In the genomic region with DNA sequence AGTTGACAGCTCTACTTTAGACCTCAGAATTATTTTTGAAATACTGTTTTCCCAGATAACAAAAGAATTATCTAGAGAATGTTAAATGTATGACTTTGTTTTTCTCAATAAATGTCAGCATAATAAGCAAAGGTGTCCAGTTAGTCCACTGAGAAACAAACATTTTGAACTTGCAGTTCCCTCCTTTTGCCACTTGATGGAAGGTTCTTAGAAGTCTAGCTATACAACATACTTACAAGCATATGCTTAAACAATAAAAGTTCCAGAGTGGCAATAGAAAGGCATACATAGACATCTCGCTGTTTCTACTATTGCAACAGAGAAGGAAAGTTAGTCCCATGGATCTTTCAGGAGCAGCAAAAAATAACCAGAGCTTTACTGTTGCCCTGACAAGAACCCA, we compare ENCODE assay signal across 15 cellular contexts. TPM values are rescaled to one million over a fixed set of nuclear protein-coding genes. Genes with fewer than 3 reads are reported as not detected.
DNase-seq lines count a peak whose midpoint lies in the region; ATAC-seq, FAIRE-seq and TF ChIP-seq lines count a peak whose summit lies in the region.
"Had no signal": no experiment of that assay in that cellular context is flagged by ENCODE, and none has a peak within 500 bp of the region (broad histone marks: within the 10 kb centered on the region; RNA-seq: fewer than 3 reads in every experiment).

No MANE protein-coding gene starts in this region.

- H3K9ac ChIP-seq in KMS-11 (no peak overlapping the region), HepG2 (ENCODE audit: insufficient read depth, low read depth, low read length) (no peak overlapping the region)

- BruUV-seq in HepG2 (replicated peaks; lab: Mats Ljungman, UMichigan) = no TSS peak

- peak; percentile 86 for FAIRE-seq in HepG2 (lab: Jason Lieb, UNC)

- no peaks in the 10 kb centered on the region for H3K79me2 ChIP-seq in KMS-11 (ENCODE audit: insufficient read depth, low read depth)
- no peaks in the 10 kb centered on the region for H3K79me2 ChIP-seq in HepG2 (ENCODE audit: insufficient read depth, low read length)

- no peak overlapping the region for H3K4me3 Mint-ChIP-seq in CD14-positive monocyte

- intact Hi-C loops in CD14-positive monocyte (cut with micrococcal nuclease) (no loop called here), HepG2 (cut with micrococcal nuclease; ENCODE audit: unreplicated experiment) (no loop called here)

- no peak overlapping the region for H3K27ac ChIP-seq in KMS-11
- no peak overlapping the region for H3K27ac ChIP-seq in HepG2 (ENCODE audit: extremely low read length, insufficient read depth, low read length)
- no peak overlapping the region for H3K27ac ChIP-seq in effector memory CD4-positive, alpha-beta T cell (ENCODE audit: insufficient read depth, low read length, poor library complexity, severe bottlenecking)
- H3K27ac ChIP-seq: esophagus squamous epithelium, vagina, WERI-Rb-1 had no signal

- ATAC-seq in HepG2 (peak; percentile 33; the same call in 2 of the 3 replicates), GM21381 (IDR thresholded peaks at IDR 0.05; ENCODE audit: unreplicated experiment) (no peak)

- H4K20me1 ChIP-seq in KMS-11 (ENCODE audit: insufficient read depth) (no peaks in the 10 kb centered on the region), HepG2 (ENCODE audit: insufficient read depth, low read length) (0 out of 2 replicates have a peak, but pooled peaks cover under 1% of the 10 kb centered on the region)

- H3K4me2 ChIP-seq in KMS-11 (no peak overlapping the region), HepG2 (ENCODE audit: low read depth, low read length) (no peak overlapping the region)

- no peaks in the 10 kb centered on the region for H3K4me1 Mint-ChIP-seq in CD14-positive monocyte

- DNase-seq in CD14-positive monocyte (ENCODE audit: low spot score) = no peak
- peak; percentile 24 for DNase-seq in astrocyte of the spinal cord (ENCODE audit: low read depth, low spot score)
- DNase-seq in HepG2 (ENCODE audit: low spot score) = no peak
- DNase-seq in effector memory CD4-positive, alpha-beta T cell = no peak
- no peak for DNase-seq in NOMO-1 treated with DMSO at 0.1 percent for 48 hours (lab: John Stamatoyannopoulos, UW; ENCODE audit: unreplicated experiment)
- DNase-seq in NCI-H187 (lab: John Stamatoyannopoulos, UW) = no peak
- DNase-seq: activated naive CD4-positive, alpha-beta T cell treated with anti-CD3 and anti-CD28 coated beads, Interleukin-2, amount 50 U/mL, for 16 hours; esophagus squamous epithelium; NCI-H446 treated with DMSO at 0.1 percent for 48 hours; WERI-Rb-1 had no signal

- peak; percentile 11 for TF ChIP-seq CTCF in CD14-positive monocyte (IDR thresholded peaks at IDR 0.05)
- TF ChIP-seq CTCF in KMS-11 (conservative IDR thresholded peaks at IDR 0.05; ENCODE audit: low read depth, low read length) = peak; percentile 33; the same call in 1 of the 2 replicates
- peak; percentile 44 for TF ChIP-seq CTCF in astrocyte of the spinal cord (IDR thresholded peaks at IDR 0.05; ENCODE audit: low read depth, low read length)
- no peak for TF ChIP-seq CTCF in HepG2 (CRISPR knock-in tag; IDR thresholded peaks at IDR 0.05)

- H3K27ac Mint-ChIP-seq in CD14-positive monocyte = peak overlapping the region in 1 of 7 donors; percentile 43

- POLR2A ChIA-PET in HepG2 (lab: Yijun Ruan, JAX) = no interaction called here

- H3K27me3 ChIP-seq in KMS-11 (ENCODE audit: insufficient read depth, low read depth) (no peaks in the 10 kb centered on the region), HepG2 (ENCODE audit: control insufficient read depth in 1 of 2, insufficient read depth in 2 of 2, low read length in 2 of 2) (no peaks in the 10 kb centered on the region)
- no peaks in the 10 kb centered on the region for H3K27me3 ChIP-seq in effector memory CD4-positive, alpha-beta T cell (replicated peaks; ENCODE audit: control insufficient read depth, insufficient read depth, low read length, poor library complexity, severe bottlenecking)
- H3K27me3 ChIP-seq: esophagus squamous epithelium, vagina had no signal

- H3K36me3 ChIP-seq in KMS-11 (ENCODE audit: insufficient read depth) (0 out of 2 replicates have a peak, but pooled peaks cover 8% of the 10 kb centered on the region), HepG2 (replicated peaks in 1 of 2; ENCODE audit: control insufficient read depth in 1 of 2, insufficient read depth in 2 of 2, low read length in 2 of 2) (peaks cover 41 to 93% of the 10 kb centered on the region in 2 experiments)
- peaks cover 61% of the 10 kb centered on the region for H3K36me3 ChIP-seq in effector memory CD4-positive, alpha-beta T cell (ENCODE audit: control insufficient read depth, insufficient read depth, low read length)

- no peaks in the 10 kb centered on the region for H3K9me3 ChIP-seq in HepG2 (ENCODE audit: low read length)
- no peaks in the 10 kb centered on the region for H3K9me3 ChIP-seq in effector memory CD4-positive, alpha-beta T cell (ENCODE audit: control insufficient read depth, low read length)
- H3K9me3 ChIP-seq: esophagus squamous epithelium, vagina had no signal

- TF ChIP-seq EP300 in HepG2 (IDR thresholded peaks at IDR 0.05; ENCODE audit: low read depth in 2 of 2, low read length in 2 of 2) (no peak), HepG2 (CRISPR knock-in tag; IDR thresholded peaks at IDR 0.05; ENCODE audit: borderline replicate concordance) (no peak)

- no peak for TF ChIP-seq POLR2A in HepG2 (IDR thresholded peaks at IDR 0.05; ENCODE audit: insufficient read depth in 1 of 2, low read depth in 2 of 2, low read length in 2 of 2)

- H3K36me3 Mint-ChIP-seq in CD14-positive monocyte = peaks cover 89 to 95% of the 10 kb centered on the region in 2 donors

- 100% methylated on average over 1 of the region's 1 CpG for WGBS in HepG2 (ENCODE audit: low lambda C conversion rate)

- H3K4me1 ChIP-seq in KMS-11 (ENCODE audit: low read depth, poor library complexity, severe bottlenecking) (no peaks in the 10 kb centered on the region), HepG2 (ENCODE audit: insufficient read depth, low read length) (no peaks in the 10 kb centered on the region)
- H3K4me1 ChIP-seq in effector memory CD4-positive, alpha-beta T cell (ENCODE audit: control insufficient read depth, insufficient read depth, low read length, poor library complexity, severe bottlenecking) = no peaks in the 10 kb centered on the region
- H3K4me1 ChIP-seq: esophagus squamous epithelium, vagina had no signal

- no peaks in the 10 kb centered on the region for H3K27me3 Mint-ChIP-seq in CD14-positive monocyte (ENCODE audit: low read depth in 3 of 3)

- H3K9me3 Mint-ChIP-seq in CD14-positive monocyte = no peaks in the 10 kb centered on the region

- no peak overlapping the region for H2AFZ ChIP-seq in KMS-11 (ENCODE audit: low read depth)
- H2AFZ ChIP-seq in HepG2 (ENCODE audit: low read length) = no peak overlapping the region

- no peak for TF ChIP-seq RAD21 in HepG2 (CRISPR knock-in tag; IDR thresholded peaks at IDR 0.05)

- in situ Hi-C loops in astrocyte of the spinal cord (cut with HindIII; ENCODE audit: low sequenced_read_pairs) (no loop called here), HepG2 (cut with HindIII; ENCODE audit: extremely low pct_ligation_motif_present, low pct_unique_long_range_greater_than_20kb) (no loop called here)

- CTCF ChIA-PET in HepG2 (lab: Yijun Ruan, JAX; ENCODE audit: low intra/inter-chr PET ratio, low total read pairs) = interaction anchor here (1.1 to 1.2 kb wide), 2 partner anchors 9 to 131 kb away, joined by 3 read pairs; no protein-coding TSS in a partner anchor

- H3K4me3 ChIP-seq in KMS-11 (IDR thresholded peaks at IDR 0.05; ENCODE audit: insufficient read depth, low read depth, low read length) (no peak overlapping the region), astrocyte of the spinal cord (ENCODE audit: low read depth, low read length) (no peak overlapping the region), HepG2 (replicated peaks in 1 of 3; ENCODE audit: insufficient read depth in 1 of 3, low read depth in 2 of 3, low read length in 3 of 3) (no peak overlapping the region)
- no peak overlapping the region for H3K4me3 ChIP-seq in effector memory CD4-positive, alpha-beta T cell (ENCODE audit: insufficient read depth, low read depth, low read length, poor library complexity, severe bottlenecking)
- H3K4me3 ChIP-seq: esophagus squamous epithelium, vagina had no signal

RNA-seq across cellular contexts. Expression of a gene that starts 11.8 kb away (rescaled TPM):
- 100 to 1,000 TPM; 111 to 118 TPM for polyA plus RNA-seq in CD14-positive monocyte
- 225 and 270 TPM in 2 replicates for total RNA-seq in HepG2 (2016; rRNA removed; fragmentation: Illumina TruSeq; extraction: Trizol)
- total RNA-seq in HepG2 (2016; cell fraction: cytosol; rRNA removed; fragmentation: Illumina TruSeq; extraction: Trizol; ENCODE audit: low read depth) = 68.9 and 69.8 TPM in 2 replicates
- 224 and 283 TPM in 2 replicates for total RNA-seq in HepG2 (2016; cell fraction: insoluble cytoplasmic fraction; rRNA removed; fragmentation: Illumina TruSeq; extraction: Trizol)
- total RNA-seq in HepG2 (2016; cell fraction: membrane; rRNA removed; fragmentation: Illumina TruSeq; extraction: Trizol) = 92.8 and 99.0 TPM in 2 replicates
- 97.3 and 118 TPM in 2 replicates for total RNA-seq in HepG2 (2016; cell fraction: nucleus; rRNA removed; fragmentation: Illumina TruSeq; extraction: Trizol)
- 152 and 157 TPM in 2 replicates for polyA plus RNA-seq in HepG2 (2011; rRNA removed)
- polyA plus RNA-seq in HepG2 (2011; cell fraction: cytosol; rRNA removed) = 172 and 195 TPM in 2 replicates
- polyA plus RNA-seq in HepG2 (2011; cell fraction: nucleus; rRNA removed) = 154 and 158 TPM in 2 replicates
- 141 and 153 TPM in 2 replicates for polyA plus RNA-seq in HepG2 (2012)
- 36.2 and 39.6 TPM in 2 replicates for polyA plus RNA-seq in HepG2 (2016; cell fraction: cytosol; fragmentation: Illumina TruSeq; extraction: Trizol; ENCODE audit: low read depth)
- 218 and 228 TPM in 2 replicates for polyA plus RNA-seq in HepG2 (2016; cell fraction: insoluble cytoplasmic fraction; fragmentation: Illumina TruSeq; extraction: Trizol; ENCODE audit: low read depth)
- 55.6 and 65.3 TPM in 2 replicates for polyA plus RNA-seq in HepG2 (2016; cell fraction: membrane; fragmentation: Illumina TruSeq; extraction: Trizol; ENCODE audit: low read depth)
- polyA plus RNA-seq in HepG2 (2016; cell fraction: nucleus; fragmentation: Illumina TruSeq; extraction: Trizol; ENCODE audit: insufficient read depth, low read depth) = 112 and 119 TPM in 2 replicates
- polyA minus RNA-seq in HepG2 (2011; rRNA and poly(A)+ RNA removed; ENCODE audit: low replicate concordance) = 102 and 172 TPM in 2 replicates
- 48.1 and 58.0 TPM in 2 replicates for polyA minus RNA-seq in HepG2 (2011; cell fraction: cytosol; rRNA and poly(A)+ RNA removed)
- 124 and 130 TPM in 2 replicates for polyA minus RNA-seq in HepG2 (2011; cell fraction: nucleus; rRNA and poly(A)+ RNA removed)

RNA-seq across cellular contexts. Expression of a gene that starts 16.9 kb away (rescaled TPM):
- not detected for polyA plus RNA-seq in CD14-positive monocyte
- not detected in 2 replicates for total RNA-seq in HepG2 (2016; rRNA removed; fragmentation: Illumina TruSeq; extraction: Trizol)
- not detected in 2 replicates for total RNA-seq in HepG2 (2016; cell fraction: cytosol; rRNA removed; fragmentation: Illumina TruSeq; extraction: Trizol; ENCODE audit: low read depth)
- not detected in 2 replicates for total RNA-seq in HepG2 (2016; cell fraction: insoluble cytoplasmic fraction; rRNA removed; fragmentation: Illumina TruSeq; extraction: Trizol)
- total RNA-seq in HepG2 (2016; cell fraction: membrane; rRNA removed; fragmentation: Illumina TruSeq; extraction: Trizol) = not detected in 2 replicates
- not detected in 2 replicates for total RNA-seq in HepG2 (2016; cell fraction: nucleus; rRNA removed; fragmentation: Illumina TruSeq; extraction: Trizol)
- polyA plus RNA-seq in HepG2 (2011; rRNA removed) = not detected in 2 replicates
- polyA plus RNA-seq in HepG2 (2011; cell fraction: cytosol; rRNA removed) = not detected in 2 replicates
- not detected in 2 replicates for polyA plus RNA-seq in HepG2 (2011; cell fraction: nucleus; rRNA removed)
- polyA plus RNA-seq in HepG2 (2012) = not detected in 2 replicates
- not detected in 2 replicates for polyA plus RNA-seq in HepG2 (2016; cell fraction: cytosol; fragmentation: Illumina TruSeq; extraction: Trizol; ENCODE audit: low read depth)
- not detected in 2 replicates for polyA plus RNA-seq in HepG2 (2016; cell fraction: insoluble cytoplasmic fraction; fragmentation: Illumina TruSeq; extraction: Trizol; ENCODE audit: low read depth)
- polyA plus RNA-seq in HepG2 (2016; cell fraction: membrane; fragmentation: Illumina TruSeq; extraction: Trizol; ENCODE audit: low read depth) = not detected in 2 replicates
- polyA plus RNA-seq in HepG2 (2016; cell fraction: nucleus; fragmentation: Illumina TruSeq; extraction: Trizol; ENCODE audit: insufficient read depth, low read depth) = not detected in 2 replicates
- not detected in 2 replicates for polyA minus RNA-seq in HepG2 (2011; rRNA and poly(A)+ RNA removed; ENCODE audit: low replicate concordance)
- polyA minus RNA-seq in HepG2 (2011; cell fraction: cytosol; rRNA and poly(A)+ RNA removed) = not detected in 2 replicates
- not detected in 2 replicates for polyA minus RNA-seq in HepG2 (2011; cell fraction: nucleus; rRNA and poly(A)+ RNA removed)
- total RNA-seq: esophagus squamous epithelium, G401, myocyte, vagina had no signal

RNA-seq across cellular contexts. Expression of a gene that starts 40.0 kb away (rescaled TPM):
- polyA plus RNA-seq in CD14-positive monocyte (not detected), HepG2 (2011; rRNA removed) (not detected in 2 replicates)
- total RNA-seq in HepG2 (2016; rRNA removed; fragmentation: Illumina TruSeq; extraction: Trizol) = not detected in 2 replicates
- not detected in 2 replicates for total RNA-seq in HepG2 (2016; cell fraction: cytosol; rRNA removed; fragmentation: Illumina TruSeq; extraction: Trizol; ENCODE audit: low read depth)
- not detected in 2 replicates for total RNA-seq in HepG2 (2016; cell fraction: insoluble cytoplasmic fraction; rRNA removed; fragmentation: Illumina TruSeq; extraction: Trizol)
- not detected in 2 replicates for total RNA-seq in HepG2 (2016; cell fraction: membrane; rRNA removed; fragmentation: Illumina TruSeq; extraction: Trizol)
- not detected in 2 replicates for total RNA-seq in HepG2 (2016; cell fraction: nucleus; rRNA removed; fragmentation: Illumina TruSeq; extraction: Trizol)
- polyA plus RNA-seq in HepG2 (2011; cell fraction: cytosol; rRNA removed) = not detected in 2 replicates
- polyA plus RNA-seq in HepG2 (2011; cell fraction: nucleus; rRNA removed) = not detected in 2 replicates
- not detected in 2 replicates for polyA plus RNA-seq in HepG2 (2012)
- not detected in 2 replicates for polyA plus RNA-seq in HepG2 (2016; cell fraction: cytosol; fragmentation: Illumina TruSeq; extraction: Trizol; ENCODE audit: low read depth)
- polyA plus RNA-seq in HepG2 (2016; cell fraction: insoluble cytoplasmic fraction; fragmentation: Illumina TruSeq; extraction: Trizol; ENCODE audit: low read depth) = not detected in 2 replicates
- polyA plus RNA-seq in HepG2 (2016; cell fraction: membrane; fragmentation: Illumina TruSeq; extraction: Trizol; ENCODE audit: low read depth) = not detected in 2 replicates
- not detected in 2 replicates for polyA plus RNA-seq in HepG2 (2016; cell fraction: nucleus; fragmentation: Illumina TruSeq; extraction: Trizol; ENCODE audit: insufficient read depth, low read depth)
- polyA minus RNA-seq in HepG2 (2011; rRNA and poly(A)+ RNA removed; ENCODE audit: low replicate concordance) = not detected in 2 replicates
- polyA minus RNA-seq in HepG2 (2011; cell fraction: cytosol; rRNA and poly(A)+ RNA removed) = not detected in 2 replicates
- not detected in 2 replicates for polyA minus RNA-seq in HepG2 (2011; cell fraction: nucleus; rRNA and poly(A)+ RNA removed)
- total RNA-seq: esophagus squamous epithelium, G401, myocyte, vagina had no signal
